Comparison of ENCODE assay signal across 11 cellular contexts in genomic region chr11:64088159-64089026, GRCh38. TPM values are rescaled to one million over a fixed set of nuclear protein-coding genes. Genes with fewer than 3 reads are reported as not detected.
DNase-seq lines count a peak whose midpoint lies in the region; ATAC-seq, FAIRE-seq and TF ChIP-seq lines count a peak whose summit lies in the region.
"Had no signal": no experiment of that assay in that cellular context is flagged by ENCODE, and none has a peak within 500 bp of the region (broad histone marks: within the 10 kb centered on the region; RNA-seq: fewer than 3 reads in every experiment).

No MANE protein-coding gene starts in this region.

- H3K9me3 ChIP-seq in Karpas-422 (ENCODE audit: low read length) (no peaks in the 10 kb centered on the region), pancreas (no peaks in the 10 kb centered on the region)

- intact Hi-C loops in pancreas (cut with DNase I): no loop called here

- no peaks in the 10 kb centered on the region for H3K79me2 ChIP-seq in Karpas-422 (ENCODE audit: low read length)

- no peak overlapping the region for H3K4me2 ChIP-seq in Karpas-422 (ENCODE audit: low read depth, low read length, poor library complexity, severe bottlenecking)

- WGBS in pancreas, 2 donors: 87 to 88% methylated on average over 26 of the region's 26 CpGs

- peak; percentile 52 for TF ChIP-seq CTCF in brain microvascular endothelial cell (IDR thresholded peaks at IDR 0.05; ENCODE audit: low read depth, low read length, missing control alignments)
- TF ChIP-seq CTCF in neural crest cell (conservative IDR thresholded peaks at IDR 0.05): peak; percentile 48
- TF ChIP-seq CTCF in pancreas (IDR thresholded peaks at IDR 0.05): no peak

- no peak for FAIRE-seq in pancreas (lab: Jason Lieb, UNC)

- no peak overlapping the region for H3K27ac Mint-ChIP-seq in neural crest cell (ENCODE audit: unreplicated experiment)
- H3K27ac Mint-ChIP-seq: natural killer cell treated with Interleukin-12 subunit alpha and Interleukin-12 subunit beta and Interleukin-15 and Interleukin-18, amount 100 ng/mL, for 72 hours had no signal

- no peaks in the 10 kb centered on the region for H3K36me3 Mint-ChIP-seq in neural crest cell (ENCODE audit: low read depth)
- H3K36me3 Mint-ChIP-seq: natural killer cell treated with Interleukin-12 subunit alpha and Interleukin-12 subunit beta and Interleukin-15 and Interleukin-18, amount 100 ng/mL, for 72 hours had no signal

- H3K4me3 ChIP-seq in Karpas-422 (ENCODE audit: low read length) (no peak overlapping the region), brain microvascular endothelial cell (ENCODE audit: low read depth, low read length) (no peak overlapping the region), pancreas (no peak overlapping the region)

- H3K27me3 Mint-ChIP-seq in neural crest cell (ENCODE audit: low read depth): peaks cover 8% of the 10 kb centered on the region
- H3K27me3 Mint-ChIP-seq: natural killer cell treated with Interleukin-12 subunit alpha and Interleukin-12 subunit beta and Interleukin-15 and Interleukin-18, amount 100 ng/mL, for 72 hours had no signal

- H3K4me3 Mint-ChIP-seq in neural crest cell: no peak overlapping the region
- H3K4me3 Mint-ChIP-seq: natural killer cell treated with Interleukin-12 subunit alpha and Interleukin-12 subunit beta and Interleukin-15 and Interleukin-18, amount 100 ng/mL, for 72 hours had no signal

- no peak for ATAC-seq in GM21528 (IDR thresholded peaks at IDR 0.05; ENCODE audit: low FRiP score, unreplicated experiment)
- ATAC-seq in pancreas: no peak
- ATAC-seq: natural killer cell treated with Interleukin-12 subunit alpha and Interleukin-12 subunit beta and Interleukin-15 and Interleukin-18, amount 100 ng/mL, for 72 hours had no signal

- H3K9me3 Mint-ChIP-seq in neural crest cell: no peaks in the 10 kb centered on the region
- H3K9me3 Mint-ChIP-seq: natural killer cell treated with Interleukin-12 subunit alpha and Interleukin-12 subunit beta and Interleukin-15 and Interleukin-18, amount 100 ng/mL, for 72 hours had no signal

- in situ Hi-C loops in brain microvascular endothelial cell (cut with HindIII; ENCODE audit: low pct_ligation_motif_present, low sequenced_read_pairs): no loop called here

- no peaks in the 10 kb centered on the region for H4K20me1 ChIP-seq in Karpas-422 (ENCODE audit: insufficient read depth, low read depth, low read length)

- H3K4me1 Mint-ChIP-seq in neural crest cell: peaks cover 44% of the 10 kb centered on the region

- no peak overlapping the region for H3K9ac ChIP-seq in Karpas-422 (ENCODE audit: low read length)

- H3K27ac ChIP-seq in Karpas-422 (ENCODE audit: low read length) (no peak overlapping the region), brain microvascular endothelial cell (no peak overlapping the region), pancreas (no peak overlapping the region)

- H3K4me1 ChIP-seq in Karpas-422 (ENCODE audit: low read length) (no peaks in the 10 kb centered on the region), pancreas (peaks cover 16 to 21% (median 17%) of the 10 kb centered on the region in 3 donors)

- DNase-seq in DMS53 (lab: John Stamatoyannopoulos, UW) (peak; percentile 38), DMS53 treated with DMSO at 0.1 percent for 48 hours (lab: John Stamatoyannopoulos, UW; ENCODE audit: unreplicated experiment) (no peak), Karpas-422 (peak; percentile 80), brain microvascular endothelial cell (no peak), neural crest cell (ENCODE audit: low read depth, low spot score) (no peak), pancreas (no peak)
- DNase-seq in effector CD8-positive, alpha-beta T cell (lab: John Stamatoyannopoulos, UW): no peak
- DNase-seq: activated CD8-positive, alpha-beta memory T cell treated with anti-CD3 and anti-CD28 coated beads for 24 hours; MM.1S had no signal

- H3K27me3 ChIP-seq in Karpas-422 (ENCODE audit: low read length): no peaks in the 10 kb centered on the region
- no peaks in the 10 kb centered on the region for H3K27me3 ChIP-seq in brain microvascular endothelial cell (replicated peaks)
- no peaks in the 10 kb centered on the region for H3K27me3 ChIP-seq in pancreas

- no peaks in the 10 kb centered on the region for H3K9me2 ChIP-seq in Karpas-422 (replicated peaks; ENCODE audit: insufficient read depth, low read length)

- no peak overlapping the region for H2AFZ ChIP-seq in Karpas-422 (ENCODE audit: low read length)

- H3K36me3 ChIP-seq in Karpas-422 (ENCODE audit: insufficient read depth, low read length): no peaks in the 10 kb centered on the region
- H3K36me3 ChIP-seq in brain microvascular endothelial cell (replicated peaks): no peaks in the 10 kb centered on the region
- H3K36me3 ChIP-seq in pancreas: no peaks in the 10 kb centered on the region

RNA-seq across cellular contexts. Expression of gene FLRT1, which starts 52.7 kb away (rescaled TPM):
- not detected in 2 replicates for total RNA-seq in Karpas-422 (2014; rRNA removed; shearing (Covaris generic); ENCODE audit: low replicate concordance)
- total RNA-seq in neural crest cell (2.4 and 3.0 TPM in 2 replicates), pancreas (under 1 TPM; 0.04 to 0.31 (median 0.15) TPM)
- polyA plus RNA-seq in pancreas: under 1 TPM; 0.27 to 0.87 TPM
- total RNA-seq: natural killer cell treated with Interleukin-12 subunit alpha and Interleukin-12 subunit beta and Interleukin-15 and Interleukin-18, amount 100 ng/mL, for 72 hours had no signal

Comparison
In these comparisons a context has a peak if more than half of its experiments do, and no peak if none do; other contexts are left out.
1. DNase-seq: peak in DMS53 (single experiment) and Karpas-422 (single experiment); none in DMS53 treated with DMSO at 0.1 percent for 48 hours (single experiment), brain microvascular endothelial cell (single experiment), neural crest cell (single experiment), effector CD8-positive, alpha-beta T cell (single experiment) and pancreas (0 of 6).
2. CTCF ChIP-seq: peak in brain microvascular endothelial cell (single experiment) and neural crest cell (single experiment); none in pancreas (0 of 4).